ENCODE assay signal across 5 cellular contexts in the genomic region with DNA sequence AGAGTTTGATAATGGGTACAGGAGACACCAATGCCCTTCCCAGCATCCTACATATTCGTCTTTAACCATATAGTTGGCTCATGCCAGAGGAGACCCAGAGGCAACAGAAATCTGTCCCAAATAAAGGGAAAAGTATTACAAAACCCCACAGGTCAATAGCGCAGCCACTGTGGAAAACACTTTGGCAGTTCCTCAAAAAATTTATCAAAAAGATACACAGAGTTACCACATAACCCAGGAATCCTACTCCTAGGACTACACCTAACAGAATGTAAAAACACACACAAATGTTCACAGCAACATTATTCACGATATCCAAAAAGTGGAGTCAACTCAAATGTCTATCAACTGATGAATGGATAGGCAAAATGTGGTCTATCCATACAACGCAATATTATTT.
"Had no signal": no experiment of that assay in that cellular context is flagged by ENCODE, and none has a peak within 500 bp of the region (broad histone marks: within the 10 kb centered on the region; RNA-seq: fewer than 3 reads in every experiment).

No MANE protein-coding gene starts in this region.

- ATAC-seq: K562 had no signal

- FAIRE-seq: K562 had no signal

- H3K27ac ChIP-seq: HL-60 had no signal

- DNase-seq: IMR-90, KBM-7, KG1 had no signal

- H3K4me3 ChIP-seq: K562 had no signal
